3 cellular contexts compared by ENCODE assay signal in the genomic region with DNA sequence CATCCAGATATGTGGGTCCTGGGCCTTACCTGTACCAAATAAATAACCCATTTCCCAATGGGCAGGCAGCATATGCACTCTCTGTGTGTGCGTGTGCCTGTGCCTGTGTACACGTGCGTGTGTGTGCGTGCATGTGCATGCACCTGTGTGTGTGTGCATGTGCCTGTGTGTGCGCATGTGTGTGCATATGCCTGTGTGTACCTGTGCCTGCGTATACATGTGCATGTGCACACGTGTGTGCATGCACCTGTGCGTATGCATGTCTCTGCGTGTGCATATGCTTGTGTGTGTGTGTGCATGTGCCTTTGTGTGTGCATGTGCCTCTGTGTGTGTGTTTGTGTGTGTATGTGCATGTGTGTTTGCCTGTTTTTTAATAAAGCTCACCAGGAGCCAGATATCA.
TF ChIP-seq lines count a peak whose summit lies in the region.

No MANE protein-coding gene starts in this region.

TF ChIP-seq in HepG2, 621 proteins besides CTCF, POLR2A, EP300 and RAD21:
- no peak for TF ChIP-seq SKIL (CRISPR knock-in tag; IDR thresholded peaks at IDR 0.05; ENCODE audit: borderline replicate concordance)
- TF ChIP-seq, protein P1, sequence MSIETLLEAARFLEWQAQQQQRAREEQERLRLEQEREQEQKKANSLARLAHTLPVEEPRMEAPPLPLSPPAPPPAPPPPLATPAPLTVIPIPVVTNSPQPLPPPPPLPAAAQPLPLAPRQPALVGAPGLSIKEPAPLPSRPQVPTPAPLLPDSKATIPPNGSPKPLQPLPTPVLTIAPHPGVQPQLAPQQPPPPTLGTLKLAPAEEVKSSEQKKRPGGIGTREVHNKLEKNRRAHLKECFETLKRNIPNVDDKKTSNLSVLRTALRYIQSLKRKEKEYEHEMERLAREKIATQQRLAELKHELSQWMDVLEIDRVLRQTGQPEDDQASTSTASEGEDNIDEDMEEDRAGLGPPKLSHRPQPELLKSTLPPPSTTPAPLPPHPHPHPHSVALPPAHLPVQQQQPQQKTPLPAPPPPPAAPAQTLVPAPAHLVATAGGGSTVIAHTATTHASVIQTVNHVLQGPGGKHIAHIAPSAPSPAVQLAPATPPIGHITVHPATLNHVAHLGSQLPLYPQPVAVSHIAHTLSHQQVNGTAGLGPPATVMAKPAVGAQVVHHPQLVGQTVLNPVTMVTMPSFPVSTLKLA (IDR thresholded peaks at IDR 0.05): peak; percentile 96

TF ChIP-seq in K562, 482 proteins besides CTCF, POLR2A, EP300 and RAD21:
- TF ChIP-seq ARID2 (IDR thresholded peaks at IDR 0.05): peak; percentile 68; the same call in 1 of the 2 replicates
- no peak for TF ChIP-seq SIN3B (IDR thresholded peaks at IDR 0.05; ENCODE audit: low read depth)
- peak in 1 of 2 experiments; percentile 95; a peak in 2 of 4 replicates for TF ChIP-seq KDM1A (IDR thresholded peaks at IDR 0.05)

TF ChIP-seq in H1, 55 proteins besides CTCF, POLR2A, EP300 and RAD21:
- TF ChIP-seq BACH1 (IDR thresholded peaks at IDR 0.05; ENCODE audit: low read length) (no peak), BCL11A (IDR thresholded peaks at IDR 0.05; ENCODE audit: low read depth in 2 of 2, low read length in 2 of 2) (no peak), CBX8 (IDR thresholded peaks at IDR 0.05; ENCODE audit: borderline replicate concordance, low read depth, low read length) (no peak), YY1 (IDR thresholded peaks at IDR 0.05; ENCODE audit: low read depth, low read length) (no peak), HDAC2 (IDR thresholded peaks at IDR 0.05; ENCODE audit: borderline replicate concordance in 1 of 2, low read depth in 2 of 2, low read length in 2 of 2) (no peak), ASH2L (IDR thresholded peaks at IDR 0.05; ENCODE audit: low read length) (no peak), KDM1A (IDR thresholded peaks at IDR 0.05; ENCODE audit: borderline replicate concordance, low read length) (peak; percentile 23; the same call in 1 of the 2 replicates)
TF ChIP-seq in H1: peak in this region for 1.
